19 cellular contexts compared by ENCODE assay signal in the genomic region with DNA sequence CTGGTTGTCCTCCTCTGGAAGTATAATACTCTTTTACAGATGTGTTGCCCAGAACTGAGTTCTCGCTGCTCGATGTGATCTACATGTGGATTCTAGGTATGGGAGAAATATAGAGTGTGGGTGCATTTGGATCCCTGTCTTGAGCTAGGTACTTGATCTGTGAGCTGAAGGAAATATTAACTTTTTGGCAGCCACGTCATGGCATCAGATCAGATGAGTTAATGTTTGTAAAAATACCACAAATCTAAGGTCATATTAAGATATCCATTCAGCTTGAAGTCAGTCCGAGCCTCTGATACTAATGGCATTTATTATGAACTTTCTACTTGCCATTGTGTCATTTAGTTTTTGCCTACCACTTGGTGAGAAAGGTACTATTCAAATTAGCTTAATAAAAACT. TPM values are rescaled to one million over a fixed set of nuclear protein-coding genes. Genes with fewer than 3 reads are reported as not detected.
DNase-seq lines count a peak whose midpoint lies in the region; FAIRE-seq and TF ChIP-seq lines count a peak whose summit lies in the region.
"Had no signal": no experiment of that assay in that cellular context is flagged by ENCODE, and none has a peak within 500 bp of the region (broad histone marks: within the 10 kb centered on the region; RNA-seq: fewer than 3 reads in every experiment).

No MANE protein-coding gene starts in this region.

- peaks cover 100% of the 10 kb centered on the region for H3K4me1 ChIP-seq in BLaER1
- peaks cover 59% of the 10 kb centered on the region for H3K4me1 ChIP-seq in HUES48 (ENCODE audit: control insufficient read depth, insufficient read depth, low read length)
- H3K4me1 ChIP-seq in endothelial cell of umbilical vein (ENCODE audit: control insufficient read depth, extremely low read depth, insufficient read depth, low read length): peaks cover 15% of the 10 kb centered on the region
- H3K4me1 ChIP-seq in CD8-positive, alpha-beta memory T cell (ENCODE audit: insufficient read depth, low read length): peaks cover 74% of the 10 kb centered on the region

- dilution Hi-C loops in endothelial cell of umbilical vein (cut with MboI; ENCODE audit: extremely low pct_ligation_motif_present, low sequenced_read_pairs): no loop called here

- POLR2A ChIA-PET in endothelial cell of umbilical vein (lab: Charles Lee): no interaction called here
- POLR2A ChIA-PET in CD8-positive, alpha-beta memory T cell (lab: Charles Lee): no interaction called here

- H3K36me3 Mint-ChIP-seq in nephron (ENCODE audit: low read depth): no peaks in the 10 kb centered on the region
- peaks cover 0 to 4% (median 2%) of the 10 kb centered on the region in 3 donors for H3K36me3 Mint-ChIP-seq in CD8-positive, alpha-beta memory T cell
- H3K36me3 Mint-ChIP-seq: mesothelial cell of epicardium had no signal

- H3K36me3 ChIP-seq in BLaER1 (peaks cover 15% of the 10 kb centered on the region; the same call in 1 of the 2 replicates), HUES48 (ENCODE audit: control insufficient read depth, insufficient read depth, low read length) (no peaks in the 10 kb centered on the region), endothelial cell of umbilical vein (ENCODE audit: control insufficient read depth in 2 of 2, extremely low read depth in 1 of 2, insufficient read depth in 2 of 2, low read length in 2 of 2) (no peaks in the 10 kb centered on the region)
- no peaks in the 10 kb centered on the region for H3K36me3 ChIP-seq in CD8-positive, alpha-beta memory T cell (ENCODE audit: insufficient read depth, low read length)
- H3K36me3 ChIP-seq: spleen had no signal

- H3K4me2 ChIP-seq in BLaER1: peak overlapping the region; percentile 90
- no peak overlapping the region for H3K4me2 ChIP-seq in endothelial cell of umbilical vein (ENCODE audit: insufficient read depth, low read length)

- H3K4me3 Mint-ChIP-seq in nephron: peak overlapping the region in 1 of 3 experiments; percentile 5
- H3K4me3 Mint-ChIP-seq in CD8-positive, alpha-beta memory T cell: peak overlapping the region in 2 of 7 donors; percentile 1 to 5
- H3K4me3 Mint-ChIP-seq: activated naive CD8-positive, alpha-beta T cell treated with anti-CD3 and anti-CD28 coated beads for 36 hours; mesothelial cell of epicardium; stimulated activated naive CD8-positive, alpha-beta T cell treated with anti-CD3 and anti-CD28 coated beads, Interleukin-15, Interleukin-2, amounts not matched to agents 100 ng/mL and 50 ng/mL, for 24 hours had no signal

- H3K27me3 Mint-ChIP-seq in nephron (ENCODE audit: low read depth): no peaks in the 10 kb centered on the region
- no peaks in the 10 kb centered on the region for H3K27me3 Mint-ChIP-seq in CD8-positive, alpha-beta memory T cell
- H3K27me3 Mint-ChIP-seq: activated naive CD8-positive, alpha-beta T cell treated with anti-CD3 and anti-CD28 coated beads for 36 hours; stimulated activated naive CD8-positive, alpha-beta T cell treated with anti-CD3 and anti-CD28 coated beads, Interleukin-15, Interleukin-2, amounts not matched to agents 100 ng/mL and 50 ng/mL, for 24 hours had no signal

- H3K4me3 ChIP-seq in BLaER1 (no peak overlapping the region), HUES48 (ENCODE audit: low read depth, low read length) (no peak overlapping the region), endothelial cell of umbilical vein (replicated peaks in 1 of 3; ENCODE audit: insufficient read depth in 1 of 3, low read depth in 1 of 3, low read length in 3 of 3) (no peak overlapping the region)
- no peak overlapping the region for H3K4me3 ChIP-seq in CD8-positive, alpha-beta memory T cell (ENCODE audit: low read length)
- H3K4me3 ChIP-seq: spleen had no signal

- FAIRE-seq in endothelial cell of umbilical vein (lab: Jason Lieb, UNC): peak; percentile 55
- FAIRE-seq: D721Med, GM18507 had no signal

- H3K27ac ChIP-seq in BLaER1 (peak overlapping the region; percentile 69), HUES48 (ENCODE audit: low read depth, low read length) (peak overlapping the region; percentile 19), endothelial cell of umbilical vein (ENCODE audit: insufficient read depth, low read depth, low read length) (no peak overlapping the region)
- H3K27ac ChIP-seq in CD8-positive, alpha-beta memory T cell (ENCODE audit: low read depth, low read length): no peak overlapping the region

- no peaks in the 10 kb centered on the region for H3K9me3 Mint-ChIP-seq in nephron
- H3K9me3 Mint-ChIP-seq in CD8-positive, alpha-beta memory T cell: no peaks in the 10 kb centered on the region
- H3K9me3 Mint-ChIP-seq: activated naive CD8-positive, alpha-beta T cell treated with anti-CD3 and anti-CD28 coated beads for 36 hours; activated T-helper 2 cell treated with anti-CD3 and anti-CD28 coated beads, Interferon-gamma antibody, Interleukin-2, Interleukin-4, amounts not matched to agents 10 μg/mL and 5 μg/mL and 100 μg/mL, durations not matched to agents 14 hours and 24 hours and 36 hours; mesothelial cell of epicardium; stimulated activated naive CD8-positive, alpha-beta T cell treated with anti-CD3 and anti-CD28 coated beads, Interleukin-15, Interleukin-2, amounts not matched to agents 100 ng/mL and 50 ng/mL, for 24 hours had no signal

- no peak overlapping the region for H2AFZ ChIP-seq in endothelial cell of umbilical vein (ENCODE audit: low read depth, low read length)

- H3K9me3 ChIP-seq in BLaER1: no peaks in the 10 kb centered on the region
- H3K9me3 ChIP-seq in HUES48 (ENCODE audit: control insufficient read depth, insufficient read depth, low read length): no peaks in the 10 kb centered on the region
- no peaks in the 10 kb centered on the region for H3K9me3 ChIP-seq in endothelial cell of umbilical vein (replicated peaks; ENCODE audit: control insufficient read depth, insufficient read depth, low read length)
- no peaks in the 10 kb centered on the region for H3K9me3 ChIP-seq in CD8-positive, alpha-beta memory T cell (ENCODE audit: low read length)
- H3K9me3 ChIP-seq: spleen had no signal

- H4K20me1 ChIP-seq in BLaER1 (peaks cover 100% of the 10 kb centered on the region), endothelial cell of umbilical vein (replicated peaks; ENCODE audit: control insufficient read depth, extremely low read depth, insufficient read depth, low read length) (peaks cover 2% of the 10 kb centered on the region)

- no peak overlapping the region for H3K9ac ChIP-seq in BLaER1
- H3K9ac ChIP-seq in HUES48 (ENCODE audit: low read depth, low read length): no peak overlapping the region
- H3K9ac ChIP-seq in endothelial cell of umbilical vein (replicated peaks; ENCODE audit: extremely low read depth, insufficient read depth, low read length): no peak overlapping the region

- peaks cover 86% of the 10 kb centered on the region for H3K4me1 Mint-ChIP-seq in nephron
- H3K4me1 Mint-ChIP-seq in CD8-positive, alpha-beta memory T cell: peaks cover 86 to 97% (median 91%) of the 10 kb centered on the region in 3 donors

- CTCF ChIA-PET in endothelial cell of umbilical vein (lab: Charles Lee): interaction anchor here (1.0 to 1.6 kb wide), 3 partner anchors 15 to 203 kb away, joined by 3 to 4 read pairs (median 3); no protein-coding TSS in a partner anchor
- CTCF ChIA-PET in CD8-positive, alpha-beta memory T cell (lab: Charles Lee): interaction anchor here (0.9 to 1.8 kb wide), 6 partner anchors 10 to 203 kb away, joined by 3 to 8 read pairs (median 4); no protein-coding TSS in a partner anchor

- H3K79me2 ChIP-seq in endothelial cell of umbilical vein (ENCODE audit: control insufficient read depth, insufficient read depth, low read length): peaks cover 78% of the 10 kb centered on the region

- no peaks in the 10 kb centered on the region for H3K9me1 ChIP-seq in endothelial cell of umbilical vein (replicated peaks; ENCODE audit: control insufficient read depth, extremely low read depth, insufficient read depth, low read length)

- intact Hi-C loops in endothelial cell of umbilical vein (cut with micrococcal nuclease): no loop called here

- H3K27ac Mint-ChIP-seq in nephron: peak overlapping the region in 2 of 3 experiments; percentile 90 to 94
- H3K27ac Mint-ChIP-seq in CD8-positive, alpha-beta memory T cell: peak overlapping the region in 4 of 8 donors; percentile 28 to 60 (median 36)
- H3K27ac Mint-ChIP-seq: activated naive CD8-positive, alpha-beta T cell treated with anti-CD3 and anti-CD28 coated beads for 36 hours; activated T-helper 2 cell treated with anti-CD3 and anti-CD28 coated beads, Interferon-gamma antibody, Interleukin-2, Interleukin-4, amounts not matched to agents 10 μg/mL and 5 μg/mL and 100 μg/mL, durations not matched to agents 14 hours and 24 hours and 36 hours; mesothelial cell of epicardium; stimulated activated naive CD8-positive, alpha-beta T cell treated with anti-CD3 and anti-CD28 coated beads, Interleukin-15, Interleukin-2, amounts not matched to agents 100 ng/mL and 50 ng/mL, for 24 hours had no signal

- no peak for TF ChIP-seq POLR2A in endothelial cell of umbilical vein (IDR thresholded peaks at IDR 0.05; ENCODE audit: low read depth, low read length)

- DNase-seq in endothelial cell of umbilical vein (ENCODE audit: low read depth, low spot score): no peak
- DNase-seq in CD8-positive, alpha-beta memory T cell: no peak
- DNase-seq in A172 (ENCODE audit: low spot score): no peak
- DNase-seq in SW480 (ENCODE audit: low spot score): no peak
- DNase-seq: activated naive CD8-positive, alpha-beta T cell treated with anti-CD3 and anti-CD28 coated beads for 36 hours; left cardiac atrium; NCI-H1105; NCI-H2081 treated with DMSO at 0.1 percent for 48 hours; RPMI8226; spleen; stimulated activated CD4-positive, alpha-beta T cell treated with anti-CD3 and anti-CD28 coated beads, Interleukin-4, amount 100 ng/mL, for 24 hours had no signal

- BruUV-seq in endothelial cell of umbilical vein (replicated peaks; lab: Mats Ljungman, UMichigan): no TSS peak

- TF ChIP-seq CTCF in endothelial cell of umbilical vein (IDR thresholded peaks at IDR 0.05; ENCODE audit: extremely low read depth in 1 of 2, insufficient read depth in 1 of 2, low read depth in 1 of 2, low read length in 2 of 2): no peak
- no peak for TF ChIP-seq CTCF in nephron (IDR thresholded peaks at IDR 0.05; ENCODE audit: unreplicated experiment in 3 of 3)

- no peaks in the 10 kb centered on the region for H3K27me3 ChIP-seq in BLaER1
- no peaks in the 10 kb centered on the region for H3K27me3 ChIP-seq in HUES48 (ENCODE audit: control insufficient read depth, insufficient read depth, low read length)
- no peaks in the 10 kb centered on the region for H3K27me3 ChIP-seq in endothelial cell of umbilical vein (ENCODE audit: control insufficient read depth in 2 of 2, insufficient read depth in 2 of 2, low read length in 2 of 2)
- no peaks in the 10 kb centered on the region for H3K27me3 ChIP-seq in CD8-positive, alpha-beta memory T cell (ENCODE audit: insufficient read depth, low read length, poor library complexity, severe bottlenecking)
- H3K27me3 ChIP-seq: spleen had no signal

RNA-seq across cellular contexts. Expression of a gene that starts 24.6 kb away (rescaled TPM):
- 69.1 and 74.2 TPM in 2 replicates for total RNA-seq in endothelial cell of umbilical vein
- polyA plus RNA-seq in endothelial cell of umbilical vein: 52.4 and 52.9 TPM in 2 replicates
- 55.5 and 56.5 TPM in 2 replicates for polyA plus RNA-seq in endothelial cell of umbilical vein (2011; cell fraction: cytosol; rRNA removed)
- polyA plus RNA-seq in endothelial cell of umbilical vein (2011; cell fraction: nucleus; rRNA removed): 65.3 and 75.4 TPM in 2 replicates
- polyA plus RNA-seq in endothelial cell of umbilical vein (2012): 46.4 and 49.8 TPM in 2 replicates
- 64.9 and 75.6 TPM in 2 replicates for polyA minus RNA-seq in endothelial cell of umbilical vein
- polyA minus RNA-seq in endothelial cell of umbilical vein (2011; cell fraction: cytosol; rRNA and poly(A)+ RNA removed): 29.7 TPM
- 31.4 and 32.5 TPM in 2 replicates for polyA minus RNA-seq in endothelial cell of umbilical vein (2011; cell fraction: nucleus; rRNA and poly(A)+ RNA removed)
- 10 to 100 TPM; 78.4 to 79.1 TPM for total RNA-seq in CD8-positive, alpha-beta memory T cell
- polyA plus RNA-seq in CD8-positive, alpha-beta memory T cell: 5.0 TPM
- total RNA-seq in A172 (2014; rRNA removed; shearing (Covaris generic)): 46.9 and 48.6 TPM in 2 replicates

Comparison
In these comparisons a context has a peak if more than half of its experiments do, and no peak if none do; other contexts are left out.
1. H3K27ac ChIP-seq: peak in BLaER1 (single experiment) and HUES48 (single experiment); none in endothelial cell of umbilical vein (single experiment) and CD8-positive, alpha-beta memory T cell (single experiment).